ENCODE assay signal across 1 cellular context in the genomic region with DNA sequence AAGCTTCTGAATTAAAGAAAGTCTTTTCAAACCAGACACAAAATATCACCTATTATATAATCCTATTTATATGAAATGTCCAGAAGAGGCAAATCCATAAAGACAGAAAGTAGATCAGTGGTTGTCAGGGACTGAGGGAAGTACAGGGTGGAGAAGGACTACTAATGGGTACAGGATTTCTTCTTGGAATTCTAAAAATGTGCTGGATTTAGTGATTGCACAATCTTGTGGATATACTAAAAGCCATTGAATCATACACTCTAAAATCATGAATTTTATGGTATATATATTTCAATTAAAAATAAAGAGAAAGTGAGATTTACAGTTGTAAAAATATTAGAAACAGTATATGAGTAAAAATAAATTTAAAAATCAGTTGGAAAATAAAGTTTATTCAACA.
TF ChIP-seq lines count a peak whose summit lies in the region.

No MANE protein-coding gene starts in this region.

TF ChIP-seq in HepG2, 621 proteins besides CTCF, POLR2A, EP300 and RAD21:
- TF ChIP-seq HCFC1 (IDR thresholded peaks at IDR 0.05; ENCODE audit: low read depth, low read length) (no peak), CEBPB (IDR thresholded peaks at IDR 0.05; ENCODE audit: borderline replicate concordance, low read depth, low read length) (peak; percentile 81)
TF ChIP-seq in HepG2: peak in this region for 1.
